In genomic region chr17:65794572-65794971, GRCh38 we compare ENCODE assay signal across 9 cellular contexts.
A peak's percentile ranks its signal among the peaks of the same experiment; 100 is the strongest.
DNase-seq lines count a peak whose midpoint lies in the region; ATAC-seq, FAIRE-seq and TF ChIP-seq lines count a peak whose summit lies in the region.
"Had no signal": no experiment of that assay in that cellular context is flagged by ENCODE, and none has a peak within 500 bp of the region (broad histone marks: within the 10 kb centered on the region; RNA-seq: fewer than 3 reads in every experiment).

No MANE protein-coding gene starts in this region.

- no peaks in the 10 kb centered on the region for H3K9me3 ChIP-seq in small intestine (ENCODE audit: control insufficient read depth, low read depth)

- no peaks in the 10 kb centered on the region for H3K27me3 ChIP-seq in small intestine (ENCODE audit: control insufficient read depth in 2 of 2, insufficient read depth in 2 of 2, low read length in 2 of 2)

- no peaks in the 10 kb centered on the region for H3K9me3 Mint-ChIP-seq in endothelial cell (ENCODE audit: unreplicated experiment)
- H3K9me3 Mint-ChIP-seq: CD8-positive, alpha-beta memory T cell had no signal

- no peak overlapping the region for H3K4me3 Mint-ChIP-seq in endothelial cell (ENCODE audit: unreplicated experiment)
- H3K4me3 Mint-ChIP-seq: CD8-positive, alpha-beta memory T cell had no signal

- no peaks in the 10 kb centered on the region for H3K27me3 Mint-ChIP-seq in endothelial cell (ENCODE audit: unreplicated experiment)

- H3K27ac Mint-ChIP-seq in endothelial cell (ENCODE audit: unreplicated experiment) = no peak overlapping the region
- H3K27ac Mint-ChIP-seq: CD8-positive, alpha-beta memory T cell had no signal

- no peak for FAIRE-seq in small intestine (lab: Jason Lieb, UNC)

- no peak overlapping the region for H3K4me3 ChIP-seq in small intestine (ENCODE audit: low read depth in 1 of 2, low read length in 2 of 2)

- no peaks in the 10 kb centered on the region for H3K36me3 Mint-ChIP-seq in endothelial cell (ENCODE audit: low read depth, unreplicated experiment)
- H3K36me3 Mint-ChIP-seq: CD8-positive, alpha-beta memory T cell had no signal

- H3K4me1 Mint-ChIP-seq in endothelial cell (ENCODE audit: unreplicated experiment) = no peaks in the 10 kb centered on the region
- H3K4me1 Mint-ChIP-seq: CD8-positive, alpha-beta memory T cell had no signal

- H3K4me1 ChIP-seq in small intestine (ENCODE audit: control insufficient read depth in 2 of 2, insufficient read depth in 1 of 2, low read depth in 1 of 2, low read length in 1 of 2) = no peaks in the 10 kb centered on the region

- no peak overlapping the region for H3K27ac ChIP-seq in small intestine (ENCODE audit: low read depth in 1 of 2, low read length in 1 of 2)

- H3K36me3 ChIP-seq in small intestine (ENCODE audit: control insufficient read depth in 2 of 2, insufficient read depth in 2 of 2, low read length in 2 of 2) = no peaks in the 10 kb centered on the region

- no peak for ATAC-seq in HG02610 (IDR thresholded peaks at IDR 0.05; ENCODE audit: unreplicated experiment)

- TF ChIP-seq CTCF in endothelial cell (IDR thresholded peaks at IDR 0.05; ENCODE audit: unreplicated experiment) = peak; percentile 71

- 18 to 46% (median 40%) methylated on average over 5 of the region's 5 CpGs for WGBS in small intestine, 3 donors

- peak; percentile 41 for DNase-seq in NCI-H2171 treated with DMSO at 0.1 percent for 48 hours (lab: John Stamatoyannopoulos, UW)
- DNase-seq in NCI-H2171 (lab: John Stamatoyannopoulos, UW) = no peak
- DNase-seq in NCI-H2227 treated with DMSO at 0.1 percent for 48 hours (lab: John Stamatoyannopoulos, UW) = peak; percentile 10
- DNase-seq in endothelial cell (ENCODE audit: low spot score) = peak; percentile 17
- DNase-seq in small intestine = peak; percentile 67
- DNase-seq in cortex of kidney (lab: John Stamatoyannopoulos, UW) = no peak
- DNase-seq in effector CD8-positive, alpha-beta T cell (lab: John Stamatoyannopoulos, UW) = no peak

Comparison
In these comparisons a context has a peak if more than half of its experiments do, and no peak if none do; other contexts are left out.
1. DNase-seq: peak in NCI-H2171 treated with DMSO at 0.1 percent for 48 hours (single experiment), NCI-H2227 treated with DMSO at 0.1 percent for 48 hours (single experiment), endothelial cell (single experiment) and small intestine (single experiment); none in NCI-H2171 (single experiment), cortex of kidney (single experiment) and effector CD8-positive, alpha-beta T cell (single experiment).